ENCODE assay signal across 23 cellular contexts in genomic region chr17:79909121-79909520, GRCh38.
DNase-seq lines count a peak whose midpoint lies in the region; ATAC-seq, FAIRE-seq and TF ChIP-seq lines count a peak whose summit lies in the region.
"Had no signal": no experiment of that assay in that cellular context is flagged by ENCODE, and none has a peak within 500 bp of the region (broad histone marks: within the 10 kb centered on the region; RNA-seq: fewer than 3 reads in every experiment).

No MANE protein-coding gene starts in this region.

- H3K9me3 ChIP-seq in pancreas (no peaks in the 10 kb centered on the region), kidney (ENCODE audit: control insufficient read depth in 1 of 2, low read length in 2 of 2) (no peaks in the 10 kb centered on the region)
- H3K9me3 ChIP-seq: BLaER1, HAP-1 had no signal

- H3K36me3 ChIP-seq in pancreas (no peaks in the 10 kb centered on the region), kidney (ENCODE audit: control insufficient read depth in 1 of 2, insufficient read depth in 2 of 2, low read length in 2 of 2) (no peaks in the 10 kb centered on the region)
- H3K36me3 ChIP-seq: BLaER1, HAP-1 had no signal

- TF ChIP-seq CTCF in C4-2B (conservative IDR thresholded peaks at IDR 0.05): no peak
- no peak for TF ChIP-seq CTCF in pancreas (IDR thresholded peaks at IDR 0.05)
- no peak for TF ChIP-seq CTCF in kidney (IDR thresholded peaks at IDR 0.05; ENCODE audit: borderline replicate concordance, extremely low read depth, insufficient read depth)
- no peak for TF ChIP-seq CTCF in RWPE1 (conservative IDR thresholded peaks at IDR 0.05; ENCODE audit: low read depth)

- no peaks in the 10 kb centered on the region for H3K27me3 ChIP-seq in pancreas

- CTCF ChIA-PET in RWPE1 (lab: Yijun Ruan, JAX): interaction anchor here (0.7 to 1.0 kb wide), 2 partner anchors 31 to 67 kb away, joined by 5 to 7 read pairs; no protein-coding TSS in a partner anchor

- FAIRE-seq in pancreas (lab: Jason Lieb, UNC) (no peak), kidney (lab: Jason Lieb, UNC) (no peak)
- FAIRE-seq: A204.1, D721Med, GM12878, GM19239, H54 had no signal

- H3K27ac ChIP-seq in C4-2B: peak overlapping the region; percentile 3
- H3K27ac ChIP-seq in pancreas: no peak overlapping the region
- H3K27ac ChIP-seq in kidney (ENCODE audit: low read depth in 2 of 2, low read length in 2 of 2): no peak overlapping the region
- no peak overlapping the region for H3K27ac ChIP-seq in RWPE1
- H3K27ac ChIP-seq: 22Rv1, BLaER1 had no signal

- 42 to 46% methylated on average over 4 of the region's 4 CpGs for WGBS in pancreas, 2 donors

- intact Hi-C loops in pancreas (cut with DNase I) (no loop called here), kidney (cut with DNase I) (no loop called here)

- POLR2A ChIA-PET in RWPE1 (lab: Yijun Ruan, JAX; ENCODE audit: low non-redundant PET): interaction anchor here (0.7 kb wide), 1 partner anchor 33 kb away, joined by 3 read pairs; no protein-coding TSS in a partner anchor

- no peak overlapping the region for H3K9ac ChIP-seq in kidney (ENCODE audit: low read length in 2 of 2)
- H3K9ac ChIP-seq: BLaER1 had no signal

- H3K4me3 ChIP-seq in pancreas: no peak overlapping the region
- no peak overlapping the region for H3K4me3 ChIP-seq in kidney (ENCODE audit: low read length in 2 of 2)
- H3K4me3 ChIP-seq: BLaER1, GM12878, HAP-1 had no signal

- DNase-seq in NCI-H2196 (lab: John Stamatoyannopoulos, UW; ENCODE audit: unreplicated experiment) (peak; percentile 37), NCI-H2196 treated with DMSO at 0.1 percent for 48 hours (lab: John Stamatoyannopoulos, UW; ENCODE audit: unreplicated experiment) (no peak), RPMI8226 (peak; percentile 68), pancreas (peak in 2 of 6 donors; percentile 16), kidney (no peak), RWPE1 (ENCODE audit: low spot score) (no peak)
- DNase-seq: CD4-positive, alpha-beta T cell; CD8-positive, alpha-beta memory T cell; DMS 273 treated with DMSO at 0.1 percent for 48 hours; DMS79; EL; GDM1; GOT3 had no signal

- ATAC-seq in pancreas: peak in 3 of 4 donors; percentile 27 to 38 (median 27)
- ATAC-seq in HG02870 (IDR thresholded peaks at IDR 0.05; ENCODE audit: unreplicated experiment): no peak
- ATAC-seq: GM12878 had no signal

- H3K4me1 ChIP-seq in pancreas (no peaks in the 10 kb centered on the region), kidney (ENCODE audit: control insufficient read depth in 1 of 2, insufficient read depth in 1 of 2, low read depth in 1 of 2, low read length in 2 of 2) (no peaks in the 10 kb centered on the region)
- H3K4me1 ChIP-seq: HAP-1 had no signal

Comparison
In these comparisons a context has a peak if more than half of its experiments do, and no peak if none do; other contexts are left out.
1. DNase-seq: peak in NCI-H2196 (single experiment) and RPMI8226 (single experiment); none in NCI-H2196 treated with DMSO at 0.1 percent for 48 hours (single experiment), kidney (single experiment) and RWPE1 (single experiment).